Comparison of ENCODE assay signal across 8 cellular contexts in genomic region chrX:14030248-14030592, GRCh38. TPM values are rescaled to one million over a fixed set of nuclear protein-coding genes. Genes with fewer than 3 reads are reported as not detected.
DNase-seq lines count a peak whose midpoint lies in the region; ATAC-seq and TF ChIP-seq lines count a peak whose summit lies in the region.

No MANE protein-coding gene starts in this region.

- peak overlapping the region; percentile 81 for H3K4me3 ChIP-seq in GM12864 (ENCODE audit: low read depth, low read length)
- H3K4me3 ChIP-seq in iPS-18c (ENCODE audit: insufficient read depth, low read depth, low read length): peak overlapping the region; percentile 75

- H3K27me3 Mint-ChIP-seq in activated naive CD8-positive, alpha-beta T cell treated with anti-CD3 and anti-CD28 coated beads for 36 hours: peaks cover 8% of the 10 kb centered on the region
- H3K27me3 Mint-ChIP-seq in stimulated activated naive CD8-positive, alpha-beta T cell treated with anti-CD3 and anti-CD28 coated beads, Interleukin-15, amount 100 ng/mL, for 72 hours: no peaks in the 10 kb centered on the region

- no peak for TF ChIP-seq CTCF in GM12864 (IDR thresholded peaks at IDR 0.05; ENCODE audit: low read depth, low read length, missing control alignments)

- peaks cover 18% of the 10 kb centered on the region for H3K4me1 Mint-ChIP-seq in activated naive CD8-positive, alpha-beta T cell treated with anti-CD3 and anti-CD28 coated beads for 36 hours
- H3K4me1 Mint-ChIP-seq in stimulated activated naive CD8-positive, alpha-beta T cell treated with anti-CD3 and anti-CD28 coated beads, Interleukin-15, amount 100 ng/mL, for 72 hours: peaks cover 34% of the 10 kb centered on the region

- H3K4me3 Mint-ChIP-seq in activated naive CD8-positive, alpha-beta T cell treated with anti-CD3 and anti-CD28 coated beads for 36 hours: peak overlapping the region; percentile 97
- peak overlapping the region; percentile 94 to 100 for H3K4me3 Mint-ChIP-seq in stimulated activated naive CD8-positive, alpha-beta T cell treated with anti-CD3 and anti-CD28 coated beads, Interleukin-15, amount 100 ng/mL, for 72 hours

- H3K9me3 ChIP-seq in iPS-18c (ENCODE audit: control insufficient read depth, insufficient read depth, low read length): no peaks in the 10 kb centered on the region

- H3K36me3 Mint-ChIP-seq in activated naive CD8-positive, alpha-beta T cell treated with anti-CD3 and anti-CD28 coated beads for 36 hours: peaks cover 1% of the 10 kb centered on the region

- H3K27ac Mint-ChIP-seq in activated naive CD8-positive, alpha-beta T cell treated with anti-CD3 and anti-CD28 coated beads for 36 hours: peak overlapping the region; percentile 100
- peak overlapping the region; percentile 97 to 98 for H3K27ac Mint-ChIP-seq in stimulated activated naive CD8-positive, alpha-beta T cell treated with anti-CD3 and anti-CD28 coated beads, Interleukin-15, amount 100 ng/mL, for 72 hours

- no peaks in the 10 kb centered on the region for H3K9me3 Mint-ChIP-seq in activated naive CD8-positive, alpha-beta T cell treated with anti-CD3 and anti-CD28 coated beads for 36 hours
- H3K9me3 Mint-ChIP-seq in stimulated activated naive CD8-positive, alpha-beta T cell treated with anti-CD3 and anti-CD28 coated beads, Interleukin-15, amount 100 ng/mL, for 72 hours: no peaks in the 10 kb centered on the region

- DNase-seq in GM12864 (ENCODE audit: low read depth): no peak
- no peak for DNase-seq in activated naive CD8-positive, alpha-beta T cell treated with anti-CD3 and anti-CD28 coated beads for 36 hours
- no peak for DNase-seq in stimulated activated naive CD8-positive, alpha-beta T cell treated with anti-CD3 and anti-CD28 coated beads, Interleukin-15, amount 100 ng/mL, for 72 hours
- DNase-seq in midbrain (lab: John Stamatoyannopoulos, UW): no peak

- peak; percentile 5 for ATAC-seq in HG03378 (IDR thresholded peaks at IDR 0.05; ENCODE audit: unreplicated experiment)
- no peak for ATAC-seq in stimulated activated naive CD8-positive, alpha-beta T cell treated with anti-CD3 and anti-CD28 coated beads, Interleukin-15, amount 100 ng/mL, for 72 hours
- ATAC-seq in GM18858 (IDR thresholded peaks at IDR 0.05; ENCODE audit: unreplicated experiment): no peak
- no peak for ATAC-seq in GM21737 (IDR thresholded peaks at IDR 0.05; ENCODE audit: unreplicated experiment)

RNA-seq across cellular contexts. Expression of gene GEMIN8, which starts 0.5 kb away (rescaled TPM):
- total RNA-seq in activated naive CD8-positive, alpha-beta T cell treated with anti-CD3 and anti-CD28 coated beads for 36 hours: 10 to 100 TPM; 12.0 to 12.4 TPM
